In the genomic region with DNA sequence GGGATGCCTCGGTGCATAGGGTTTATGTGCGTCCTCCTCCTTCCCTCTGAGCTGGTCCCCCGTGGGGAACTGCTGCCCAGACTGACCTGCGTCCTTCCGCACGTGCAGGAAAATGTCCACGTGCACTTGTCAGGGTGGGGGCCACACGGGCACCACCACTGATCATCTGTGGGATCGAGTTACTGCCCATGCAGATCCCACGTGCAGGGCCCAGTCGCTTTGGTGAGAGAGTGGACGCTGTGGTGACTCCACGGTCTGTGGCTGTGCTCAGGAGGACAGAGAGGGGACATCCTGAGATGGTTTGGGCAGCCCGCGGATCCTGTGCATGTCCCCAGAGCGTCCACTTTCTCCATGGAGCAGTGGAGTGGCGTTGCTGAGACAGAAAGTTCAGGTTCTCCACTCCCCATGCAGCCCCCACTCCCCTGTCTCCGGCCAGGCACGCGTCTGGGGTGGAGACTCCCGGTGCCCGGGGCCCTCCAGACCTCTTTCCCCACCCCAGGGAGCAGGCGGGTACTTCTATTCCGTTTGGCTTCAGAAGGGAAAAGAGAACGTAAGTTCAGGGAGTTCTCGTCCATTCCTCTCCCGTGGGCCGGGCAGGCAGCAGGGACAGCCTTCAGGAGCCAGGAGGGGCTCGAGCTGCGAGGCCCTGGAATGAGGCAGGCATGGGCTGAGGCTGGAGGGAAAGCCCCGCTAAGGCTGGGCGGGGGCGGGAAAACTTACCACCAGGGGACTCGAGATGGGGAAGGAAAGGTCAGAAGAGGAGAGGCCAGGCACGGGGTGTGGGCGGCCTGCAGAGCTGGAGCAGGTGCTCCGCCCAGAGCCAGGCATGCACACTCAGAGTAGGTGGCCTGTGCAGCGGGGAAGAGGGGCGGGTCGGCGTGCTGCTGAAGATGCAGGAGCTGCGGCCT, we compare ENCODE assay signal across 1 cellular context.
TF ChIP-seq lines count a peak whose summit lies in the region.

No MANE protein-coding gene starts in this region.

TF ChIP-seq in HepG2, 621 proteins besides CTCF, POLR2A, EP300 and RAD21 (continued from another document and continues in another):
- TF ChIP-seq, protein P1, sequence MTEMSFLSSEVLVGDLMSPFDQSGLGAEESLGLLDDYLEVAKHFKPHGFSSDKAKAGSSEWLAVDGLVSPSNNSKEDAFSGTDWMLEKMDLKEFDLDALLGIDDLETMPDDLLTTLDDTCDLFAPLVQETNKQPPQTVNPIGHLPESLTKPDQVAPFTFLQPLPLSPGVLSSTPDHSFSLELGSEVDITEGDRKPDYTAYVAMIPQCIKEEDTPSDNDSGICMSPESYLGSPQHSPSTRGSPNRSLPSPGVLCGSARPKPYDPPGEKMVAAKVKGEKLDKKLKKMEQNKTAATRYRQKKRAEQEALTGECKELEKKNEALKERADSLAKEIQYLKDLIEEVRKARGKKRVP (CRISPR knock-in tag; IDR thresholded peaks at IDR 0.05), result no peak
- TF ChIP-seq ZFP36 (IDR thresholded peaks at IDR 0.05; ENCODE audit: borderline replicate concordance, low read depth, low read length, partially characterized antibody) (no peak), TCF12 (IDR thresholded peaks at IDR 0.05) (no peak), TCF12 (CRISPR knock-in tag; IDR thresholded peaks at IDR 0.05) (no peak), HIVEP1 (CRISPR knock-in tag; IDR thresholded peaks at IDR 0.05) (peak; percentile 86; the same call in 1 of the 2 replicates), ZNF367 (CRISPR knock-in tag; IDR thresholded peaks at IDR 0.05; ENCODE audit: borderline replicate concordance) (no peak), SP140L (CRISPR knock-in tag; IDR thresholded peaks at IDR 0.05; ENCODE audit: borderline replicate concordance) (no peak), ZNF296 (CRISPR knock-in tag; conservative IDR thresholded peaks at IDR 0.05) (peak; percentile 84; the same call in 1 of the 2 replicates), ZNF598 (CRISPR knock-in tag; IDR thresholded peaks at IDR 0.05; ENCODE audit: borderline replicate concordance) (no peak), ZNF773 (CRISPR knock-in tag; IDR thresholded peaks at IDR 0.05; ENCODE audit: borderline replicate concordance) (no peak; the same call in 1 of the 2 replicates), HNRNPLL (IDR thresholded peaks at IDR 0.05; ENCODE audit: low read depth, low read length, poor library complexity, severe bottlenecking) (peak; percentile 61), ZNF160 (CRISPR knock-in tag; IDR thresholded peaks at IDR 0.05) (peak; percentile 40; the same call in 1 of the 2 replicates), BRCA1 (CRISPR knock-in tag; IDR thresholded peaks at IDR 0.05) (no peak), ZFP36L1 (CRISPR knock-in tag; IDR thresholded peaks at IDR 0.05) (no peak), KLF6 (CRISPR knock-in tag; IDR thresholded peaks at IDR 0.05) (no peak), MTA3 (CRISPR knock-in tag; IDR thresholded peaks at IDR 0.05) (no peak), SIX1 (CRISPR knock-in tag; IDR thresholded peaks at IDR 0.05; ENCODE audit: borderline replicate concordance) (peak; percentile 25; the same call in 1 of the 2 replicates), NONO (IDR thresholded peaks at IDR 0.05) (no peak), NONO (CRISPR knock-in tag; conservative IDR thresholded peaks at IDR 0.05) (0 out of 2 replicates have a peak, but pooled peaks have one; percentile 8), PCBP2 (optimal IDR thresholded peaks at IDR 0.05; ENCODE audit: low read depth, low read length, poor library complexity, severe bottlenecking) (no peak), AGO1 (IDR thresholded peaks at IDR 0.05; ENCODE audit: low read depth, low read length, poor library complexity, severe bottlenecking) (no peak), TOPORS (CRISPR knock-in tag; IDR thresholded peaks at IDR 0.05) (peak; percentile 75; the same call in 1 of the 2 replicates), HMG20A (CRISPR knock-in tag; IDR thresholded peaks at IDR 0.05; ENCODE audit: borderline replicate concordance) (peak; percentile 13; the same call in 1 of the 2 replicates), NAIF1 (CRISPR knock-in tag; IDR thresholded peaks at IDR 0.05; ENCODE audit: borderline replicate concordance) (no peak; the same call in 1 of the 2 replicates), IKZF1 (IDR thresholded peaks at IDR 0.05) (no peak), HDAC2 (CRISPR knock-in tag; IDR thresholded peaks at IDR 0.05) (peak; percentile 64; the same call in 1 of the 2 replicates), DNMT3B (CRISPR knock-in tag; conservative IDR thresholded peaks at IDR 0.05) (0 out of 2 replicates have a peak, but pooled peaks have one; percentile 12), ZNF570 (CRISPR knock-in tag; IDR thresholded peaks at IDR 0.05; ENCODE audit: borderline replicate concordance) (no peak), SAP130 (CRISPR knock-in tag; IDR thresholded peaks at IDR 0.05; ENCODE audit: low read depth) (peak; percentile 53), NR2F2 (IDR thresholded peaks at IDR 0.05; ENCODE audit: borderline replicate concordance, low read depth) (peak; percentile 61; the same call in 1 of the 2 replicates), MXI1 (IDR thresholded peaks at IDR 0.05; ENCODE audit: borderline replicate concordance, low read depth, low read length) (peak; percentile 41; the same call in 1 of the 3 replicates), NFE2L1 (CRISPR knock-in tag; IDR thresholded peaks at IDR 0.05; ENCODE audit: borderline replicate concordance) (no peak), ZNF431 (CRISPR knock-in tag; IDR thresholded peaks at IDR 0.05; ENCODE audit: borderline replicate concordance, low read depth) (peak; percentile 84; the same call in 1 of the 2 replicates), FOXJ3 (CRISPR knock-in tag; IDR thresholded peaks at IDR 0.05; ENCODE audit: borderline replicate concordance) (0 out of 2 replicates have a peak, but pooled peaks have one; percentile 47), STAT5B (CRISPR knock-in tag; IDR thresholded peaks at IDR 0.05) (no peak), ZNF790 (CRISPR knock-in tag; IDR thresholded peaks at IDR 0.05; ENCODE audit: borderline replicate concordance) (no peak)
- TF ChIP-seq, protein P2, sequence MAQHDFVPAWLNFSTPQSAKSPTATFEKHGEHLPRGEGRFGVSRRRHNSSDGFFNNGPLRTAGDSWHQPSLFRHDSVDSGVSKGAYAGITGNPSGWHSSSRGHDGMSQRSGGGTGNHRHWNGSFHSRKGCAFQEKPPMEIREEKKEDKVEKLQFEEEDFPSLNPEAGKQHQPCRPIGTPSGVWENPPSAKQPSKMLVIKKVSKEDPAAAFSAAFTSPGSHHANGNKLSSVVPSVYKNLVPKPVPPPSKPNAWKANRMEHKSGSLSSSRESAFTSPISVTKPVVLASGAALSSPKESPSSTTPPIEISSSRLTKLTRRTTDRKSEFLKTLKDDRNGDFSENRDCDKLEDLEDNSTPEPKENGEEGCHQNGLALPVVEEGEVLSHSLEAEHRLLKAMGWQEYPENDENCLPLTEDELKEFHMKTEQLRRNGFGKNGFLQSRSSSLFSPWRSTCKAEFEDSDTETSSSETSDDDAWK (CRISPR knock-in tag; IDR thresholded peaks at IDR 0.05), result no peak
- TF ChIP-seq, protein P3, sequence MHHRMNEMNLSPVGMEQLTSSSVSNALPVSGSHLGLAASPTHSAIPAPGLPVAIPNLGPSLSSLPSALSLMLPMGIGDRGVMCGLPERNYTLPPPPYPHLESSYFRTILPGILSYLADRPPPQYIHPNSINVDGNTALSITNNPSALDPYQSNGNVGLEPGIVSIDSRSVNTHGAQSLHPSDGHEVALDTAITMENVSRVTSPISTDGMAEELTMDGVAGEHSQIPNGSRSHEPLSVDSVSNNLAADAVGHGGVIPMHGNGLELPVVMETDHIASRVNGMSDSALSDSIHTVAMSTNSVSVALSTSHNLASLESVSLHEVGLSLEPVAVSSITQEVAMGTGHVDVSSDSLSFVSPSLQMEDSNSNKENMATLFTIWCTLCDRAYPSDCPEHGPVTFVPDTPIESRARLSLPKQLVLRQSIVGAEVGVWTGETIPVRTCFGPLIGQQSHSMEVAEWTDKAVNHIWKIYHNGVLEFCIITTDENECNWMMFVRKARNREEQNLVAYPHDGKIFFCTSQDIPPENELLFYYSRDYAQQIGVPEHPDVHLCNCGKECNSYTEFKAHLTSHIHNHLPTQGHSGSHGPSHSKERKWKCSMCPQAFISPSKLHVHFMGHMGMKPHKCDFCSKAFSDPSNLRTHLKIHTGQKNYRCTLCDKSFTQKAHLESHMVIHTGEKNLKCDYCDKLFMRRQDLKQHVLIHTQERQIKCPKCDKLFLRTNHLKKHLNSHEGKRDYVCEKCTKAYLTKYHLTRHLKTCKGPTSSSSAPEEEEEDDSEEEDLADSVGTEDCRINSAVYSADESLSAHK (CRISPR knock-in tag; IDR thresholded peaks at IDR 0.05; ENCODE audit: borderline replicate concordance), result no peak
- TF ChIP-seq, protein P4, sequence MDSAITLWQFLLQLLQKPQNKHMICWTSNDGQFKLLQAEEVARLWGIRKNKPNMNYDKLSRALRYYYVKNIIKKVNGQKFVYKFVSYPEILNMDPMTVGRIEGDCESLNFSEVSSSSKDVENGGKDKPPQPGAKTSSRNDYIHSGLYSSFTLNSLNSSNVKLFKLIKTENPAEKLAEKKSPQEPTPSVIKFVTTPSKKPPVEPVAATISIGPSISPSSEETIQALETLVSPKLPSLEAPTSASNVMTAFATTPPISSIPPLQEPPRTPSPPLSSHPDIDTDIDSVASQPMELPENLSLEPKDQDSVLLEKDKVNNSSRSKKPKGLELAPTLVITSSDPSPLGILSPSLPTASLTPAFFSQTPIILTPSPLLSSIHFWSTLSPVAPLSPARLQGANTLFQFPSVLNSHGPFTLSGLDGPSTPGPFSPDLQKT (CRISPR knock-in tag; IDR thresholded peaks at IDR 0.05; ENCODE audit: borderline replicate concordance), result no peak
- TF ChIP-seq, protein P5, sequence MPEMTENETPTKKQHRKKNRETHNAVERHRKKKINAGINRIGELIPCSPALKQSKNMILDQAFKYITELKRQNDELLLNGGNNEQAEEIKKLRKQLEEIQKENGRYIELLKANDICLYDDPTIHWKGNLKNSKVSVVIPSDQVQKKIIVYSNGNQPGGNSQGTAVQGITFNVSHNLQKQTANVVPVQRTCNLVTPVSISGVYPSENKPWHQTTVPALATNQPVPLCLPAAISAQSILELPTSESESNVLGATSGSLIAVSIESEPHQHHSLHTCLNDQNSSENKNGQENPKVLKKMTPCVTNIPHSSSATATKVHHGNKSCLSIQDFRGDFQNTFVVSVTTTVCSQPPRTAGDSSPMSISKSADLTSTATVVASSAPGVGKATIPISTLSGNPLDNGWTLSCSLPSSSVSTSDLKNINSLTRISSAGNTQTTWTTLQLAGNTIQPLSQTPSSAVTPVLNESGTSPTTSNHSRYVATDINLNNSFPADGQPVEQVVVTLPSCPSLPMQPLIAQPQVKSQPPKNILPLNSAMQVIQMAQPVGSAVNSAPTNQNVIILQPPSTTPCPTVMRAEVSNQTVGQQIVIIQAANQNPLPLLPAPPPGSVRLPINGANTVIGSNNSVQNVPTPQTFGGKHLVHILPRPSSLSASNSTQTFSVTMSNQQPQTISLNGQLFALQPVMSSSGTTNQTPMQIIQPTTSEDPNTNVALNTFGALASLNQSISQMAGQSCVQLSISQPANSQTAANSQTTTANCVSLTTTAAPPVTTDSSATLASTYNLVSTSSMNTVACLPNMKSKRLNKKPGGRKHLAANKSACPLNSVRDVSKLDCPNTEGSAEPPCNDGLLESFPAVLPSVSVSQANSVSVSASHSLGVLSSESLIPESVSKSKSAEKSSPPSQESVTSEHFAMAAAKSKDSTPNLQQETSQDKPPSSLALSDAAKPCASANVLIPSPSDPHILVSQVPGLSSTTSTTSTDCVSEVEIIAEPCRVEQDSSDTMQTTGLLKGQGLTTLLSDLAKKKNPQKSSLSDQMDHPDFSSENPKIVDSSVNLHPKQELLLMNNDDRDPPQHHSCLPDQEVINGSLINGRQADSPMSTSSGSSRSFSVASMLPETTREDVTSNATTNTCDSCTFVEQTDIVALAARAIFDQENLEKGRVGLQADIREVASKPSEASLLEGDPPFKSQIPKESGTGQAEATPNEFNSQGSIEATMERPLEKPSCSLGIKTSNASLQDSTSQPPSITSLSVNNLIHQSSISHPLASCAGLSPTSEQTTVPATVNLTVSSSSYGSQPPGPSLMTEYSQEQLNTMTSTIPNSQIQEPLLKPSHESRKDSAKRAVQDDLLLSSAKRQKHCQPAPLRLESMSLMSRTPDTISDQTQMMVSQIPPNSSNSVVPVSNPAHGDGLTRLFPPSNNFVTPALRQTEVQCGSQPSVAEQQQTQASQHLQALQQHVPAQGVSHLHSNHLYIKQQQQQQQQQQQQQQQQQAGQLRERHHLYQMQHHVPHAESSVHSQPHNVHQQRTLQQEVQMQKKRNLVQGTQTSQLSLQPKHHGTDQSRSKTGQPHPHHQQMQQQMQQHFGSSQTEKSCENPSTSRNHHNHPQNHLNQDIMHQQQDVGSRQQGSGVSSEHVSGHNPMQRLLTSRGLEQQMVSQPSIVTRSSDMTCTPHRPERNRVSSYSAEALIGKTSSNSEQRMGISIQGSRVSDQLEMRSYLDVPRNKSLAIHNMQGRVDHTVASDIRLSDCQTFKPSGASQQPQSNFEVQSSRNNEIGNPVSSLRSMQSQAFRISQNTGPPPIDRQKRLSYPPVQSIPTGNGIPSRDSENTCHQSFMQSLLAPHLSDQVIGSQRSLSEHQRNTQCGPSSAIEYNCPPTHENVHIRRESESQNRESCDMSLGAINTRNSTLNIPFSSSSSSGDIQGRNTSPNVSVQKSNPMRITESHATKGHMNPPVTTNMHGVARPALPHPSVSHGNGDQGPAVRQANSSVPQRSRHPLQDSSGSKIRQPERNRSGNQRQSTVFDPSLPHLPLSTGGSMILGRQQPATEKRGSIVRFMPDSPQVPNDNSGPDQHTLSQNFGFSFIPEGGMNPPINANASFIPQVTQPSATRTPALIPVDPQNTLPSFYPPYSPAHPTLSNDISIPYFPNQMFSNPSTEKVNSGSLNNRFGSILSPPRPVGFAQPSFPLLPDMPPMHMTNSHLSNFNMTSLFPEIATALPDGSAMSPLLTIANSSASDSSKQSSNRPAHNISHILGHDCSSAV (CRISPR knock-in tag; IDR thresholded peaks at IDR 0.05; ENCODE audit: borderline replicate concordance), result no peak
- TF ChIP-seq, protein P6, sequence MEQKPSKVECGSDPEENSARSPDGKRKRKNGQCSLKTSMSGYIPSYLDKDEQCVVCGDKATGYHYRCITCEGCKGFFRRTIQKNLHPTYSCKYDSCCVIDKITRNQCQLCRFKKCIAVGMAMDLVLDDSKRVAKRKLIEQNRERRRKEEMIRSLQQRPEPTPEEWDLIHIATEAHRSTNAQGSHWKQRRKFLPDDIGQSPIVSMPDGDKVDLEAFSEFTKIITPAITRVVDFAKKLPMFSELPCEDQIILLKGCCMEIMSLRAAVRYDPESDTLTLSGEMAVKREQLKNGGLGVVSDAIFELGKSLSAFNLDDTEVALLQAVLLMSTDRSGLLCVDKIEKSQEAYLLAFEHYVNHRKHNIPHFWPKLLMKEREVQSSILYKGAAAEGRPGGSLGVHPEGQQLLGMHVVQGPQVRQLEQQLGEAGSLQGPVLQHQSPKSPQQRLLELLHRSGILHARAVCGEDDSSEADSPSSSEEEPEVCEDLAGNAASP (CRISPR knock-in tag; IDR thresholded peaks at IDR 0.05; ENCODE audit: borderline replicate concordance), result peak; percentile 90
- TF ChIP-seq, protein P7, sequence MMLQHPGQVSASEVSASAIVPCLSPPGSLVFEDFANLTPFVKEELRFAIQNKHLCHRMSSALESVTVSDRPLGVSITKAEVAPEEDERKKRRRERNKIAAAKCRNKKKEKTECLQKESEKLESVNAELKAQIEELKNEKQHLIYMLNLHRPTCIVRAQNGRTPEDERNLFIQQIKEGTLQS (CRISPR knock-in tag; IDR thresholded peaks at IDR 0.05), result no peak
- TF ChIP-seq, protein P8, sequence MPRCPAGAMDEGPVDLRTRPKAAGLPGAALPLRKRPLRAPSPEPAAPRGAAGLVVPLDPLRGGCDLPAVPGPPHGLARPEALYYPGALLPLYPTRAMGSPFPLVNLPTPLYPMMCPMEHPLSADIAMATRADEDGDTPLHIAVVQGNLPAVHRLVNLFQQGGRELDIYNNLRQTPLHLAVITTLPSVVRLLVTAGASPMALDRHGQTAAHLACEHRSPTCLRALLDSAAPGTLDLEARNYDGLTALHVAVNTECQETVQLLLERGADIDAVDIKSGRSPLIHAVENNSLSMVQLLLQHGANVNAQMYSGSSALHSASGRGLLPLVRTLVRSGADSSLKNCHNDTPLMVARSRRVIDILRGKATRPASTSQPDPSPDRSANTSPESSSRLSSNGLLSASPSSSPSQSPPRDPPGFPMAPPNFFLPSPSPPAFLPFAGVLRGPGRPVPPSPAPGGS (CRISPR knock-in tag; IDR thresholded peaks at IDR 0.05), result peak; percentile 94
